In genomic region chr4:87422104-87423052, GRCh38 we compare ENCODE assay signal across 1 cellular context.
TF ChIP-seq lines count a peak whose summit lies in the region.

A gene with protein sequence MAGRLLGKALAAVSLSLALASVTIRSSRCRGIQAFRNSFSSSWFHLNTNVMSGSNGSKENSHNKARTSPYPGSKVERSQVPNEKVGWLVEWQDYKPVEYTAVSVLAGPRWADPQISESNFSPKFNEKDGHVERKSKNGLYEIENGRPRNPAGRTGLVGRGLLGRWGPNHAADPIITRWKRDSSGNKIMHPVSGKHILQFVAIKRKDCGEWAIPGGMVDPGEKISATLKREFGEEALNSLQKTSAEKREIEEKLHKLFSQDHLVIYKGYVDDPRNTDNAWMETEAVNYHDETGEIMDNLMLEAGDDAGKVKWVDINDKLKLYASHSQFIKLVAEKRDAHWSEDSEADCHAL (plus strand): TSS chr4:87422573. CDS start chr4:87422906, 333 bp downstream.

TF ChIP-seq in HepG2, 621 proteins besides CTCF, POLR2A, EP300 and RAD21 (continued from another document and continues in another):
- TF ChIP-seq, protein P1, sequence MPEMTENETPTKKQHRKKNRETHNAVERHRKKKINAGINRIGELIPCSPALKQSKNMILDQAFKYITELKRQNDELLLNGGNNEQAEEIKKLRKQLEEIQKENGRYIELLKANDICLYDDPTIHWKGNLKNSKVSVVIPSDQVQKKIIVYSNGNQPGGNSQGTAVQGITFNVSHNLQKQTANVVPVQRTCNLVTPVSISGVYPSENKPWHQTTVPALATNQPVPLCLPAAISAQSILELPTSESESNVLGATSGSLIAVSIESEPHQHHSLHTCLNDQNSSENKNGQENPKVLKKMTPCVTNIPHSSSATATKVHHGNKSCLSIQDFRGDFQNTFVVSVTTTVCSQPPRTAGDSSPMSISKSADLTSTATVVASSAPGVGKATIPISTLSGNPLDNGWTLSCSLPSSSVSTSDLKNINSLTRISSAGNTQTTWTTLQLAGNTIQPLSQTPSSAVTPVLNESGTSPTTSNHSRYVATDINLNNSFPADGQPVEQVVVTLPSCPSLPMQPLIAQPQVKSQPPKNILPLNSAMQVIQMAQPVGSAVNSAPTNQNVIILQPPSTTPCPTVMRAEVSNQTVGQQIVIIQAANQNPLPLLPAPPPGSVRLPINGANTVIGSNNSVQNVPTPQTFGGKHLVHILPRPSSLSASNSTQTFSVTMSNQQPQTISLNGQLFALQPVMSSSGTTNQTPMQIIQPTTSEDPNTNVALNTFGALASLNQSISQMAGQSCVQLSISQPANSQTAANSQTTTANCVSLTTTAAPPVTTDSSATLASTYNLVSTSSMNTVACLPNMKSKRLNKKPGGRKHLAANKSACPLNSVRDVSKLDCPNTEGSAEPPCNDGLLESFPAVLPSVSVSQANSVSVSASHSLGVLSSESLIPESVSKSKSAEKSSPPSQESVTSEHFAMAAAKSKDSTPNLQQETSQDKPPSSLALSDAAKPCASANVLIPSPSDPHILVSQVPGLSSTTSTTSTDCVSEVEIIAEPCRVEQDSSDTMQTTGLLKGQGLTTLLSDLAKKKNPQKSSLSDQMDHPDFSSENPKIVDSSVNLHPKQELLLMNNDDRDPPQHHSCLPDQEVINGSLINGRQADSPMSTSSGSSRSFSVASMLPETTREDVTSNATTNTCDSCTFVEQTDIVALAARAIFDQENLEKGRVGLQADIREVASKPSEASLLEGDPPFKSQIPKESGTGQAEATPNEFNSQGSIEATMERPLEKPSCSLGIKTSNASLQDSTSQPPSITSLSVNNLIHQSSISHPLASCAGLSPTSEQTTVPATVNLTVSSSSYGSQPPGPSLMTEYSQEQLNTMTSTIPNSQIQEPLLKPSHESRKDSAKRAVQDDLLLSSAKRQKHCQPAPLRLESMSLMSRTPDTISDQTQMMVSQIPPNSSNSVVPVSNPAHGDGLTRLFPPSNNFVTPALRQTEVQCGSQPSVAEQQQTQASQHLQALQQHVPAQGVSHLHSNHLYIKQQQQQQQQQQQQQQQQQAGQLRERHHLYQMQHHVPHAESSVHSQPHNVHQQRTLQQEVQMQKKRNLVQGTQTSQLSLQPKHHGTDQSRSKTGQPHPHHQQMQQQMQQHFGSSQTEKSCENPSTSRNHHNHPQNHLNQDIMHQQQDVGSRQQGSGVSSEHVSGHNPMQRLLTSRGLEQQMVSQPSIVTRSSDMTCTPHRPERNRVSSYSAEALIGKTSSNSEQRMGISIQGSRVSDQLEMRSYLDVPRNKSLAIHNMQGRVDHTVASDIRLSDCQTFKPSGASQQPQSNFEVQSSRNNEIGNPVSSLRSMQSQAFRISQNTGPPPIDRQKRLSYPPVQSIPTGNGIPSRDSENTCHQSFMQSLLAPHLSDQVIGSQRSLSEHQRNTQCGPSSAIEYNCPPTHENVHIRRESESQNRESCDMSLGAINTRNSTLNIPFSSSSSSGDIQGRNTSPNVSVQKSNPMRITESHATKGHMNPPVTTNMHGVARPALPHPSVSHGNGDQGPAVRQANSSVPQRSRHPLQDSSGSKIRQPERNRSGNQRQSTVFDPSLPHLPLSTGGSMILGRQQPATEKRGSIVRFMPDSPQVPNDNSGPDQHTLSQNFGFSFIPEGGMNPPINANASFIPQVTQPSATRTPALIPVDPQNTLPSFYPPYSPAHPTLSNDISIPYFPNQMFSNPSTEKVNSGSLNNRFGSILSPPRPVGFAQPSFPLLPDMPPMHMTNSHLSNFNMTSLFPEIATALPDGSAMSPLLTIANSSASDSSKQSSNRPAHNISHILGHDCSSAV (CRISPR knock-in tag; IDR thresholded peaks at IDR 0.05; ENCODE audit: borderline replicate concordance): no peak
- TF ChIP-seq BRCA1 (CRISPR knock-in tag; IDR thresholded peaks at IDR 0.05) (peak; percentile 96), PBX2 (CRISPR knock-in tag; IDR thresholded peaks at IDR 0.05) (no peak), E2F5 (CRISPR knock-in tag; conservative IDR thresholded peaks at IDR 0.05) (no peak), ARNT2 (CRISPR knock-in tag; IDR thresholded peaks at IDR 0.05; ENCODE audit: low read depth) (no peak), REXO4 (CRISPR knock-in tag; IDR thresholded peaks at IDR 0.05; ENCODE audit: borderline replicate concordance) (0 out of 2 replicates have a peak, but pooled peaks have one; percentile 79), NFE2 (CRISPR knock-in tag; IDR thresholded peaks at IDR 0.05) (no peak), SIN3B (IDR thresholded peaks at IDR 0.05; ENCODE audit: low read length) (no peak), ZNF883 (CRISPR knock-in tag; IDR thresholded peaks at IDR 0.05; ENCODE audit: not compliant biosample characterization) (no peak), ZBTB42 (CRISPR knock-in tag; IDR thresholded peaks at IDR 0.05) (peak; percentile 78; the same call in 1 of the 2 replicates), YEATS4 (CRISPR knock-in tag; IDR thresholded peaks at IDR 0.05; ENCODE audit: borderline replicate concordance) (peak; percentile 92), ZNF33B (CRISPR knock-in tag; IDR thresholded peaks at IDR 0.05) (peak; percentile 89; the same call in 1 of the 2 replicates), NFIC (IDR thresholded peaks at IDR 0.05; ENCODE audit: low read length) (peak; percentile 55; the same call in 1 of the 2 replicates), ATF3 (CRISPR knock-in tag; IDR thresholded peaks at IDR 0.05) (no peak), GMEB1 (CRISPR knock-in tag; IDR thresholded peaks at IDR 0.05; ENCODE audit: borderline replicate concordance) (peak; percentile 95), ZNF605 (CRISPR knock-in tag; IDR thresholded peaks at IDR 0.05) (peak; percentile 63; the same call in 1 of the 2 replicates), FOSL2 (CRISPR knock-in tag; IDR thresholded peaks at IDR 0.05) (peak; percentile 39), PHB2 (IDR thresholded peaks at IDR 0.05; ENCODE audit: partially characterized antibody) (no peak), NR2F1 (CRISPR knock-in tag; IDR thresholded peaks at IDR 0.05) (peak in 1 of 2 experiments; percentile 44; a peak in 1 of 4 replicates), ZNF589 (CRISPR knock-in tag; conservative IDR thresholded peaks at IDR 0.05) (no peak), ZNF670 (CRISPR knock-in tag; IDR thresholded peaks at IDR 0.05; ENCODE audit: borderline replicate concordance) (0 out of 2 replicates have a peak, but pooled peaks have one; percentile 77), KDM2A (CRISPR knock-in tag; IDR thresholded peaks at IDR 0.05; ENCODE audit: borderline replicate concordance, low read depth) (peak; percentile 90), ZNF780A (CRISPR knock-in tag; IDR thresholded peaks at IDR 0.05) (0 out of 2 replicates have a peak, but pooled peaks have one; percentile 61), PBX3 (CRISPR knock-in tag; IDR thresholded peaks at IDR 0.05; ENCODE audit: borderline replicate concordance) (no peak), MZF1 (CRISPR knock-in tag; IDR thresholded peaks at IDR 0.05; ENCODE audit: borderline replicate concordance) (no peak), TAF15 (IDR thresholded peaks at IDR 0.05; ENCODE audit: low read depth, low read length, poor library complexity, severe bottlenecking) (peak; percentile 71), ZNF337 (CRISPR knock-in tag; IDR thresholded peaks at IDR 0.05; ENCODE audit: borderline replicate concordance, low read depth) (peak; percentile 82), ZNF737 (CRISPR knock-in tag; IDR thresholded peaks at IDR 0.05; ENCODE audit: borderline replicate concordance) (no peak)
- TF ChIP-seq, protein P2, sequence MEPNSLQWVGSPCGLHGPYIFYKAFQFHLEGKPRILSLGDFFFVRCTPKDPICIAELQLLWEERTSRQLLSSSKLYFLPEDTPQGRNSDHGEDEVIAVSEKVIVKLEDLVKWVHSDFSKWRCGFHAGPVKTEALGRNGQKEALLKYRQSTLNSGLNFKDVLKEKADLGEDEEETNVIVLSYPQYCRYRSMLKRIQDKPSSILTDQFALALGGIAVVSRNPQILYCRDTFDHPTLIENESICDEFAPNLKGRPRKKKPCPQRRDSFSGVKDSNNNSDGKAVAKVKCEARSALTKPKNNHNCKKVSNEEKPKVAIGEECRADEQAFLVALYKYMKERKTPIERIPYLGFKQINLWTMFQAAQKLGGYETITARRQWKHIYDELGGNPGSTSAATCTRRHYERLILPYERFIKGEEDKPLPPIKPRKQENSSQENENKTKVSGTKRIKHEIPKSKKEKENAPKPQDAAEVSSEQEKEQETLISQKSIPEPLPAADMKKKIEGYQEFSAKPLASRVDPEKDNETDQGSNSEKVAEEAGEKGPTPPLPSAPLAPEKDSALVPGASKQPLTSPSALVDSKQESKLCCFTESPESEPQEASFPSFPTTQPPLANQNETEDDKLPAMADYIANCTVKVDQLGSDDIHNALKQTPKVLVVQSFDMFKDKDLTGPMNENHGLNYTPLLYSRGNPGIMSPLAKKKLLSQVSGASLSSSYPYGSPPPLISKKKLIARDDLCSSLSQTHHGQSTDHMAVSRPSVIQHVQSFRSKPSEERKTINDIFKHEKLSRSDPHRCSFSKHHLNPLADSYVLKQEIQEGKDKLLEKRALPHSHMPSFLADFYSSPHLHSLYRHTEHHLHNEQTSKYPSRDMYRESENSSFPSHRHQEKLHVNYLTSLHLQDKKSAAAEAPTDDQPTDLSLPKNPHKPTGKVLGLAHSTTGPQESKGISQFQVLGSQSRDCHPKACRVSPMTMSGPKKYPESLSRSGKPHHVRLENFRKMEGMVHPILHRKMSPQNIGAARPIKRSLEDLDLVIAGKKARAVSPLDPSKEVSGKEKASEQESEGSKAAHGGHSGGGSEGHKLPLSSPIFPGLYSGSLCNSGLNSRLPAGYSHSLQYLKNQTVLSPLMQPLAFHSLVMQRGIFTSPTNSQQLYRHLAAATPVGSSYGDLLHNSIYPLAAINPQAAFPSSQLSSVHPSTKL (CRISPR knock-in tag; IDR thresholded peaks at IDR 0.05): peak; percentile 49
- TF ChIP-seq, protein P3, sequence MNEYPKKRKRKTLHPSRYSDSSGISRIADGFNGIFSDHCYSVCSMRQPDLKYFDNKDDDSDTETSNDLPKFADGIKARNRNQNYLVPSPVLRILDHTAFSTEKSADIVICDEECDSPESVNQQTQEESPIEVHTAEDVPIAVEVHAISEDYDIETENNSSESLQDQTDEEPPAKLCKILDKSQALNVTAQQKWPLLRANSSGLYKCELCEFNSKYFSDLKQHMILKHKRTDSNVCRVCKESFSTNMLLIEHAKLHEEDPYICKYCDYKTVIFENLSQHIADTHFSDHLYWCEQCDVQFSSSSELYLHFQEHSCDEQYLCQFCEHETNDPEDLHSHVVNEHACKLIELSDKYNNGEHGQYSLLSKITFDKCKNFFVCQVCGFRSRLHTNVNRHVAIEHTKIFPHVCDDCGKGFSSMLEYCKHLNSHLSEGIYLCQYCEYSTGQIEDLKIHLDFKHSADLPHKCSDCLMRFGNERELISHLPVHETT (CRISPR knock-in tag; conservative IDR thresholded peaks at IDR 0.05): no peak
- TF ChIP-seq, protein P4, sequence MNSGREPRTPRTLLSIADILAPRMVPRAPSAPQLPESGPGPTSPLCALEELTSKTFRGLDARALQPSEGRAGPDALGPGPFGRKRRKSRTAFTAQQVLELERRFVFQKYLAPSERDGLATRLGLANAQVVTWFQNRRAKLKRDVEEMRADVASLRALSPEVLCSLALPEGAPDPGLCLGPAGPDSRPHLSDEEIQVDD (CRISPR knock-in tag; IDR thresholded peaks at IDR 0.05; ENCODE audit: borderline replicate concordance): 0 out of 2 replicates have a peak, but pooled peaks have one; percentile 74
- TF ChIP-seq, protein P5, sequence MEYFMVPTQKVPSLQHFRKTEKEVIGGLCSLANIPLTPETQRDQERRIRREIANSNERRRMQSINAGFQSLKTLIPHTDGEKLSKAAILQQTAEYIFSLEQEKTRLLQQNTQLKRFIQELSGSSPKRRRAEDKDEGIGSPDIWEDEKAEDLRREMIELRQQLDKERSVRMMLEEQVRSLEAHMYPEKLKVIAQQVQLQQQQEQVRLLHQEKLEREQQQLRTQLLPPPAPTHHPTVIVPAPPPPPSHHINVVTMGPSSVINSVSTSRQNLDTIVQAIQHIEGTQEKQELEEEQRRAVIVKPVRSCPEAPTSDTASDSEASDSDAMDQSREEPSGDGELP (IDR thresholded peaks at IDR 0.05; ENCODE audit: borderline replicate concordance, low read depth): peak; percentile 17; the same call in 1 of the 2 replicates
- TF ChIP-seq, protein P6, sequence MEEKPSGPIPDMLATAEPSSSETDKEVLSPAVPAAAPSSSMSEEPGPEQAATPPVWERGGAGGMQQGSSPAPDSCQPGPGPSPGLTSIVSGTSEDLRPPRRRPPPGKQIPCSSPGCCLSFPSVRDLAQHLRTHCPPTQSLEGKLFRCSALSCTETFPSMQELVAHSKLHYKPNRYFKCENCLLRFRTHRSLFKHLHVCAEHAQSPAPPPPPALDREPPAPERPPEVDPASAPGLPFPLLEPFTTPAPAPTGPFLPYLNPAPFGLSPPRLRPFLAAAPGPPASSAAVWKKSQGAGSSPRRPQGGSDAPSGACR (CRISPR knock-in tag; IDR thresholded peaks at IDR 0.05): no peak; the same call in 1 of the 2 replicates
